10 cellular contexts compared by ENCODE assay signal in the genomic region with DNA sequence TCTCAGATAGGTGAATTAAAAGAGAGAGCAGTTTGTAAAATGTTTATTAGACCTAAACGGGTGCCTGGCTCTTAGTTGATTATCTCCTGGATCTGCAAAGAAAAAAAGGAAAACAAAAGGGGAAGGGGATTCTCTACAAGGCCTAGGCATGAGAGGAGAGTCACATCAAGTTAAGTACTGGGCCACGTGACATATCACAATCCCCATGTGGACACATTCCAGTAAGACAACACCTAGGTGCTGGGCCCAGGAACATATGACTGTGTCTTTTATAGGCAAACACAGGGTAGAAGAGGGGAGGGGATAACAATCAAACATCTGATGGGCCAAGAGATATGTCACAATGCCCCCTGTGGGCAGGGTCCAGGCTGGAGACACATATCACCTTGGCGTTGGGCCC.
"Had no signal": no experiment of that assay in that cellular context is flagged by ENCODE, and none has a peak within 500 bp of the region (broad histone marks: within the 10 kb centered on the region; RNA-seq: fewer than 3 reads in every experiment).

No MANE protein-coding gene starts in this region.

- H2AFZ ChIP-seq: GM23338 had no signal

- H3K4me3 ChIP-seq: GM23338, HAP-1 had no signal

- H3K27ac ChIP-seq: KMS-11 had no signal

- H3K36me3 Mint-ChIP-seq: IgD-negative memory B cell had no signal

- H3K9me3 Mint-ChIP-seq: GM23338, HFFc6 had no signal

- ATAC-seq: GM23338, HCT116 had no signal

- FAIRE-seq: H1, H54, HTR-8/SVneo had no signal

- H3K27ac Mint-ChIP-seq: GM23338, HFFc6, IgD-negative memory B cell had no signal

- H3K27me3 Mint-ChIP-seq: IgD-negative memory B cell had no signal

- H3K9ac ChIP-seq: KMS-11 had no signal

- DNase-seq: HFFc6, KBM-7 had no signal

- H3K4me1 ChIP-seq: HAP-1 had no signal

- H3K4me3 Mint-ChIP-seq: GM23338, HFFc6, IgD-negative memory B cell had no signal

- H3K4me2 ChIP-seq: GM23338, KMS-11 had no signal

- H3K9me3 ChIP-seq: HAP-1 had no signal
